In the genomic region with DNA sequence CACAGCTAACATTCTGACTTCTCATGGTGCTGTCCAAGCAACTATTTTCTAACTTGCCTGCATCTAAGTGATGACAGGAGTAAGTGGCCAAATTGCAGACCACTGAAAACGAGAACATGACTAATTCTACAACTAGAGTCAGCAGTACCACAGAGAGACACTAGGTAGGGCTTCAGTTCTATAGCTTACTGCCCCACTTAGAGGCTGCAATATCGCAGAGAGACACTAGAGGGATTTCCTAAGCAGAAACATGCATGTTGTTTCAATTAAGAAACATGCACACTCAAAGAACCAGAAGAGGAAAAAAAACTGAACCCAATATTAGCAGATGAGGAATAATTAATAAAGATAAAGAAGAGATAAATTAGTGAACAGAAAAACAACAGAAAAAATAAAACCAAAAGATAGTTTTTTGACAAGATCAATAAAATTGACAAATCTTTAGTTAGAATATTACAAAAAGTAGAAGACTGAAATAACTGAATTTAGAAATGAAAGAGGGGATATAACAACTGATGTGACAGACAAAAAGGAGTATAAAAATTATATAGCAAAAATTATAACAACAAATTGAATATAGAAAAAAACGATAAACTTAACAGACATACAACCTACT, we compare ENCODE assay signal across 7 cellular contexts.
DNase-seq lines count a peak whose midpoint lies in the region; ATAC-seq and TF ChIP-seq lines count a peak whose summit lies in the region.

No MANE protein-coding gene starts in this region.

- peaks cover 20% of the 10 kb centered on the region for H3K4me1 Mint-ChIP-seq in HFFc6 (ENCODE audit: low read depth)

- H3K27me3 Mint-ChIP-seq in HFFc6 (ENCODE audit: insufficient read depth), result no peaks in the 10 kb centered on the region

- no peaks in the 10 kb centered on the region for H3K36me3 Mint-ChIP-seq in HFFc6 (ENCODE audit: low read depth)

- in situ Hi-C loops in T47D (cut with HindIII; ENCODE audit: low pct_unique_long_range_greater_than_20kb, low sequenced_read_pairs), result no loop called here

- peak; percentile 100 for ATAC-seq in GM18502 (IDR thresholded peaks at IDR 0.05; ENCODE audit: poor library complexity, unreplicated experiment)

- H3K36me3 ChIP-seq in kidney epithelial cell (ENCODE audit: control insufficient read depth, insufficient read depth, low read length), result no peaks in the 10 kb centered on the region

- no peak overlapping the region for H3K4me3 Mint-ChIP-seq in HFFc6

- peak; percentile 83 for TF ChIP-seq CTCF in HFFc6 (IDR thresholded peaks at IDR 0.05)
- peak; percentile 85 for TF ChIP-seq CTCF in kidney epithelial cell (IDR thresholded peaks at IDR 0.05; ENCODE audit: insufficient read depth, low read length, poor library complexity, severe bottlenecking)

- H3K27ac Mint-ChIP-seq in HFFc6, result no peak overlapping the region

- H3K9me3 Mint-ChIP-seq in HFFc6, result no peaks in the 10 kb centered on the region

- peak; percentile 78 for DNase-seq in HFFc6
- peak; percentile 60 for DNase-seq in NCI-H460 (ENCODE audit: extremely low read depth, low read depth)
- DNase-seq in T47D (ENCODE audit: low read depth in 1 of 2, low spot score in 1 of 2), result peak; percentile 46 to 96
- DNase-seq in kidney epithelial cell (ENCODE audit: low read depth), result peak; percentile 9
- peak; percentile 62 for DNase-seq in superior temporal gyrus (ENCODE audit: extremely low spot score)
- no peak for DNase-seq in NCI-H2227 treated with DMSO at 0.1 percent for 48 hours (lab: John Stamatoyannopoulos, UW)

- H3K27me3 ChIP-seq in kidney epithelial cell (ENCODE audit: control insufficient read depth, insufficient read depth, low read length), result no peaks in the 10 kb centered on the region

- no peak overlapping the region for H3K4me3 ChIP-seq in kidney epithelial cell (ENCODE audit: low read depth, low read length)
